In the genomic region with DNA sequence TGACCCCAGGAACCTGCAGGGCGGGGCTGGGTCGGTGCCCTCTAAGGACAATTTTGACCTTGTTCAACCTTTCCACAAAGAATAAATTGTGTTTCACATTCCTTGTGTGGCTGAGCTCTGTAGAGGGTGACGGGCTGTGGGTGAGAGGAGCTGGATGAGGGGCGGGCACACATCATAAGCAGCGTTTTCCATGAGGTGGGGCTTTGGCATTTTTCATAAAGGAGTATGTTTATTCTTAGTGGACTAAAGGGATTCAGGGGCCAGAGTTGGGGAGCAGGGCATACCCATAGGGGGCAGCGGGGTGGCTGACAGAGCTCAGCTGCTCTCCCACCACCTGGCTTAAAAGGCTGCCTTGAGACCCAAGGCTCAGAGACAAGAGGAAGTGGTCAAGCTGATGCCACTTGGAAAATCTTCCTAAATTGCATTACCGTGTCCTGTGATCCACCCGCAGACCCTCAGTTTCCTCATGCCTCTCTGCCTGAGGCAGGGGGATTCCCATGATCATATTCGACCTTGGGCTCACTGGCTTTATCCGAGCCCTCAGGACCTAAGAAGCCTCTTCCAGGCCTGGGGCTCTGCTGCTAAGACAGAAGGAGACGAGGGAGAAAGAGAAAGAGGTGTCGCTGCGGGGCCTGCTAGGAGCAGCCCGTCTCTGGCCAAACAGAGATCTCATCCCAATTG, we compare ENCODE assay signal across 11 cellular contexts. TPM values are rescaled to one million over a fixed set of nuclear protein-coding genes. Genes with fewer than 3 reads are reported as not detected.
DNase-seq lines count a peak whose midpoint lies in the region; ATAC-seq and TF ChIP-seq lines count a peak whose summit lies in the region.
"Had no signal": no experiment of that assay in that cellular context is flagged by ENCODE, and none has a peak within 500 bp of the region (broad histone marks: within the 10 kb centered on the region; RNA-seq: fewer than 3 reads in every experiment).

No MANE protein-coding gene starts in this region.

- no peaks in the 10 kb centered on the region for H3K27me3 ChIP-seq in adipocyte (replicated peaks; ENCODE audit: control insufficient read depth, insufficient read depth, low read length)
- no peaks in the 10 kb centered on the region for H3K27me3 ChIP-seq in hepatocyte
- H3K27me3 ChIP-seq in skeletal muscle tissue (ENCODE audit: control insufficient read depth in 3 of 3, insufficient read depth in 3 of 3, low read length in 3 of 3): no peaks in the 10 kb centered on the region
- no peaks in the 10 kb centered on the region for H3K27me3 ChIP-seq in PC-9 (ENCODE audit: insufficient read depth, low read depth)

- no peak for ATAC-seq in HG03457 (IDR thresholded peaks at IDR 0.05; ENCODE audit: unreplicated experiment)
- ATAC-seq: stimulated activated memory B cell treated with anti-CD40 and anti-IgM and Interleukin-4, amounts not matched to agents 10 μg/mL and 1 μg/mL and 100 μg/mL, for 72 hours had no signal

- H3K9ac ChIP-seq in adipocyte (ENCODE audit: low read length): peak overlapping the region; percentile 80
- H3K9ac ChIP-seq in skeletal muscle tissue (ENCODE audit: low read depth in 1 of 3, low read length in 3 of 3): peak overlapping the region in 2 of 3 donors; percentile 45 to 71

- H2AFZ ChIP-seq in hepatocyte (no peak overlapping the region), PC-9 (no peak overlapping the region)

- TF ChIP-seq CTCF in GM13976 (IDR thresholded peaks at IDR 0.05; ENCODE audit: borderline replicate concordance, control extremely low read depth, extremely low read depth, insufficient read depth, missing control alignments) (no peak), hepatocyte (IDR thresholded peaks at IDR 0.05; ENCODE audit: poor library complexity) (no peak), PC-9 (conservative IDR thresholded peaks at IDR 0.05) (no peak)

- DNase-seq in GM13976 (ENCODE audit: low spot score) (peak; percentile 50), adipocyte (ENCODE audit: low read depth) (peak; percentile 75), hepatocyte (ENCODE audit: low spot score) (peak; percentile 53), PC-9 (no peak), NCI-H748 (lab: John Stamatoyannopoulos, UW; ENCODE audit: unreplicated experiment) (no peak), NCI-H69 (lab: John Stamatoyannopoulos, UW) (no peak)
- DNase-seq: activated gamma-delta T cell treated with Interleukin-2 at 50 U/mL for 16 hours, SIG-M5 had no signal

- in situ Hi-C loops in GM13976 (cut with MboI; ENCODE audit: low sequenced_read_pairs, unreplicated experiment): no loop called here

- no peaks in the 10 kb centered on the region for H3F3A ChIP-seq in PC-9 (ENCODE audit: insufficient read depth, low read depth)

- H4K20me1 ChIP-seq in hepatocyte (ENCODE audit: insufficient read depth, poor library complexity, severe bottlenecking) (no peaks in the 10 kb centered on the region), PC-9 (ENCODE audit: insufficient read depth) (no peaks in the 10 kb centered on the region)

- H3K9me3 ChIP-seq in adipocyte (ENCODE audit: control insufficient read depth, low read length) (no peaks in the 10 kb centered on the region), hepatocyte (ENCODE audit: low read depth) (no peaks in the 10 kb centered on the region), skeletal muscle tissue (ENCODE audit: control insufficient read depth in 3 of 3, low read length in 3 of 3) (no peaks in the 10 kb centered on the region), PC-9 (ENCODE audit: insufficient read depth, low read depth) (no peaks in the 10 kb centered on the region)

- CTCF ChIA-PET in PC-9 (lab: Charles Lee): no interaction called here

- POLR2A ChIA-PET in PC-9 (lab: Charles Lee; ENCODE audit: unreplicated experiment): no interaction called here

- WGBS in hepatocyte (ENCODE audit: low lambda C conversion rate, missing lambda C conversion rate): 62% methylated on average over 14 of the region's 14 CpGs

- H3K9me2 ChIP-seq in hepatocyte (replicated peaks; ENCODE audit: insufficient read depth) (no peaks in the 10 kb centered on the region), PC-9 (ENCODE audit: insufficient read depth) (no peaks in the 10 kb centered on the region)

- no TSS peak for BruUV-seq in PC-9 (replicated peaks; lab: Mats Ljungman, UMichigan)

- no peaks in the 10 kb centered on the region for H3K79me2 ChIP-seq in hepatocyte
- no peaks in the 10 kb centered on the region for H3K79me2 ChIP-seq in PC-9 (ENCODE audit: low read depth)

- H3K36me3 ChIP-seq in adipocyte (ENCODE audit: control insufficient read depth, insufficient read depth, low read length, severe bottlenecking): peaks cover 40% of the 10 kb centered on the region
- H3K36me3 ChIP-seq in hepatocyte (replicated peaks; ENCODE audit: insufficient read depth, low read depth): no peaks in the 10 kb centered on the region
- H3K36me3 ChIP-seq in skeletal muscle tissue (ENCODE audit: control insufficient read depth in 3 of 3, insufficient read depth in 3 of 3, low read length in 3 of 3): peaks cover 5 to 20% (median 9%) of the 10 kb centered on the region in 3 donors
- H3K36me3 ChIP-seq in PC-9 (ENCODE audit: low read depth): no peaks in the 10 kb centered on the region

- intact Hi-C loops in PC-9 (cut with micrococcal nuclease; ENCODE audit: unreplicated experiment): no loop called here

- H3K4me2 ChIP-seq in hepatocyte (peak overlapping the region; percentile 67), PC-9 (no peak overlapping the region)

- H3K4me1 ChIP-seq in adipocyte (ENCODE audit: control insufficient read depth, insufficient read depth, low read length): peaks cover 81% of the 10 kb centered on the region
- peaks cover 50% of the 10 kb centered on the region for H3K4me1 ChIP-seq in hepatocyte (ENCODE audit: insufficient read depth)
- peaks cover 50 to 61% (median 56%) of the 10 kb centered on the region in 3 donors for H3K4me1 ChIP-seq in skeletal muscle tissue (ENCODE audit: control insufficient read depth in 3 of 3, insufficient read depth in 3 of 3, low read length in 3 of 3)
- no peaks in the 10 kb centered on the region; the same call in 1 of the 2 replicates for H3K4me1 ChIP-seq in PC-9 (replicated peaks; ENCODE audit: insufficient read depth)

- peak overlapping the region; percentile 22 for H3K4me3 ChIP-seq in adipocyte (ENCODE audit: low read length)
- no peak overlapping the region for H3K4me3 ChIP-seq in hepatocyte
- H3K4me3 ChIP-seq in skeletal muscle tissue (ENCODE audit: low read length in 3 of 3): peak overlapping the region in 1 of 3 donors; percentile 10
- no peak overlapping the region for H3K4me3 ChIP-seq in PC-9

- peak overlapping the region; percentile 99 for H3K27ac ChIP-seq in hepatocyte
- H3K27ac ChIP-seq in skeletal muscle tissue (ENCODE audit: low read depth, low read length): peak overlapping the region; percentile 91
- H3K27ac ChIP-seq in PC-9: no peak overlapping the region

RNA-seq across cellular contexts. Expression of gene MMP14, which starts 11.4 kb away (rescaled TPM):
- total RNA-seq in hepatocyte (122 and 160 TPM in 2 replicates), skeletal muscle tissue (96.0 TPM), PC-9 (2021) (22.4 and 34.8 TPM in 2 replicates)
- polyA plus RNA-seq in hepatocyte: 17.1 and 21.4 TPM in 2 replicates

RNA-seq across cellular contexts. Expression of gene MRPL52, which starts 18.1 kb away (rescaled TPM):
- 50.6 and 164 TPM in 2 replicates for total RNA-seq in hepatocyte
- 214 and 227 TPM in 2 replicates for polyA plus RNA-seq in hepatocyte
- total RNA-seq in skeletal muscle tissue: 16.7 TPM
- total RNA-seq in PC-9 (2021): 76.7 and 84.8 TPM in 2 replicates

RNA-seq across cellular contexts. Expression of gene LRP10, which starts 23.7 kb away (rescaled TPM):
- total RNA-seq in hepatocyte: 34.4 and 56.2 TPM in 2 replicates
- 92.7 and 117 TPM in 2 replicates for polyA plus RNA-seq in hepatocyte
- total RNA-seq in skeletal muscle tissue: 11.0 TPM
- total RNA-seq in PC-9 (2021): 59.0 and 61.6 TPM in 2 replicates

RNA-seq across cellular contexts. Expression of gene SLC7A7, which starts 32.6 kb away (rescaled TPM):
- total RNA-seq in hepatocyte (337 and 381 TPM in 2 replicates), skeletal muscle tissue (15.1 TPM), PC-9 (2021) (4.7 and 5.9 TPM in 2 replicates)
- 169 and 206 TPM in 2 replicates for polyA plus RNA-seq in hepatocyte

RNA-seq across cellular contexts. Expression of gene REM2, which starts 35.2 kb away (rescaled TPM):
- 1.5 and 1.9 TPM in 2 replicates for total RNA-seq in hepatocyte
- 5.5 and 6.3 TPM in 2 replicates for polyA plus RNA-seq in hepatocyte
- total RNA-seq in skeletal muscle tissue: under 0.01 TPM
- total RNA-seq in PC-9 (2021): 0.50 and 0.98 TPM in 2 replicates

Comparison
In these comparisons a context has a peak if more than half of its experiments do, and no peak if none do; other contexts are left out.
1. DNase-seq: peak in GM13976 (single experiment), adipocyte (single experiment) and hepatocyte (single experiment); none in PC-9 (0 of 2), NCI-H748 (single experiment) and NCI-H69 (single experiment).